In genomic region chr12:70891059-70891632, GRCh38 we compare ENCODE assay signal across 28 cellular contexts.
"Had no signal": no experiment of that assay in that cellular context is flagged by ENCODE, and none has a peak within 500 bp of the region (broad histone marks: within the 10 kb centered on the region; RNA-seq: fewer than 3 reads in every experiment).

No MANE protein-coding gene starts in this region.

- H3K9me3 ChIP-seq: adrenal gland, body of pancreas, breast epithelium had no signal

- H3K27me3 ChIP-seq: adrenal gland, body of pancreas, brain microvascular endothelial cell, breast epithelium had no signal

- DNase-seq: activated B cell treated with CpG ODN at 0.5 μM for 24 hours; activated CD4-positive, alpha-beta memory T cell treated with anti-CD3 and anti-CD28 coated beads for 36 hours; activated CD4-positive, alpha-beta T cell treated with anti-CD3 and anti-CD28 coated beads for 4 hours; activated CD4-positive, alpha-beta T cell treated with anti-CD3 and anti-CD28 coated beads, Interleukin-2, amount 10 ng/mL, durations not matched to agents 24 days and 14 days; activated CD4-positive, alpha-beta T cell treated with anti-CD3 and anti-CD28 coated beads, Interleukin-2, amount 50 U/mL, for 1 hour; activated CD4-positive, alpha-beta T cell treated with anti-CD3 and anti-CD28 coated beads, Interleukin-2, amount 50 U/mL, for 4 hours; activated CD4-positive, CD25-positive, alpha-beta regulatory T cell treated with anti-CD3 and anti-CD28 coated beads, Interleukin-2, amount 50 U/mL, for 72 hours; activated CD8-positive, alpha-beta memory T cell treated with anti-CD3 and anti-CD28 coated beads, Interleukin-2, amount 50 U/mL, for 4 hours; activated CD8-positive, alpha-beta T cell treated with anti-CD3 and anti-CD28 coated beads for 36 hours; activated effector memory CD4-positive, alpha-beta T cell treated with anti-CD3 and anti-CD28 coated beads, Interleukin-2, amount 50 U/mL, for 16 hours; activated gamma-delta T cell treated with Interleukin-2 at 50 U/mL for 16 hours; activated naive CD4-positive, alpha-beta T cell; activated naive CD4-positive, alpha-beta T cell treated with anti-CD3 and anti-CD28 coated beads for 36 hours; activated naive CD4-positive, alpha-beta T cell treated with anti-CD3 and anti-CD28 coated beads, Interleukin-2, amount 50 U/mL, for 16 hours; activated naive CD8-positive, alpha-beta T cell treated with anti-CD3 and anti-CD28 coated beads for 36 hours; activated T-cell treated with anti-CD3 and anti-CD28 coated beads for 4 hours; activated T-cell treated with anti-CD3 and anti-CD28 coated beads, Interleukin-2, amount 50 U/mL, for 1 hour; activated T-cell treated with anti-CD3 and anti-CD28 coated beads, Interleukin-2, amount 50 U/mL, for 4 hours; activated T-cell treated with anti-CD3 and anti-CD28 coated beads, Interleukin-2, amount 50 U/mL, for 72 hours; adrenal gland; amniotic stem cell; aorta; body of pancreas; brain microvascular endothelial cell; central memory CD4-positive, alpha-beta T cell; T-helper 2 cell; T-helper 9 cell had no signal

- H3K36me3 ChIP-seq: adrenal gland, brain microvascular endothelial cell, breast epithelium had no signal

- H3K4me3 ChIP-seq: adrenal gland, body of pancreas, breast epithelium had no signal

- H3K4me1 ChIP-seq: adrenal gland, breast epithelium had no signal
